Comparison of ENCODE assay signal across 1 cellular context in genomic region chr2:113664769-113665533, GRCh38.
A peak's percentile ranks its signal among the peaks of the same experiment; 100 is the strongest.
TF ChIP-seq lines count a peak whose summit lies in the region.

No MANE protein-coding gene starts in this region.

TF ChIP-seq in HepG2, 621 proteins besides CTCF, POLR2A, EP300 and RAD21:
- TF ChIP-seq ZNF12 (CRISPR knock-in tag; IDR thresholded peaks at IDR 0.05): peak; percentile 67; the same call in 1 of the 2 replicates
